Comparison of ENCODE assay signal across 14 cellular contexts in the genomic region with DNA sequence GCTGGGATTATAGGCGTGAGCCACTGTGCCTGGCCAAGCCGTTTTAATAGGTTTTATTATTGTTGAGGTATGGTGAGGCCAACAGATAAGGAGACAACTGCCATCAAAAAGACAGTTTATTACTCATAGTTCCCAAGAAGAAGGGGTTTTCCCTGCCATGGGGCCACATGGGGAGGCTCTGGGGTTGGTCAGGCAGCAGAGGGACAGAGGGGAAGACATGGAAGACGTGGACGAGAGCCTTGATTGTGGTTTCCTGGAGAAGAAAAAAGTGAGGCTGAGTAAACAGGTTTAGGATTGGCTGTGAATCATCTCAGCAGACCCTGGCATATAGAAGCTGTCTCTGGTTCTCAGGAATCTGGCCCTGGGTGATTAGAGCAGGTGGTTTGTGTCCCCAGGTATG.
"Had no signal": no experiment of that assay in that cellular context is flagged by ENCODE, and none has a peak within 500 bp of the region (broad histone marks: within the 10 kb centered on the region; RNA-seq: fewer than 3 reads in every experiment).

No MANE protein-coding gene starts in this region.

- H3K27me3 Mint-ChIP-seq: activated CD8-positive, alpha-beta T cell treated with anti-CD3 and anti-CD28 coated beads for 36 hours; activated naive CD8-positive, alpha-beta T cell had no signal

- H3K4me3 Mint-ChIP-seq: activated CD8-positive, alpha-beta T cell treated with anti-CD3 and anti-CD28 coated beads for 36 hours; activated naive CD8-positive, alpha-beta T cell; activated T-cell treated with anti-CD3 and anti-CD28 coated beads, Interleukin-2, amount 50 U/mL, for 4 hours; endodermal cell; nephron had no signal

- ATAC-seq: activated CD8-positive, alpha-beta T cell treated with anti-CD3 and anti-CD28 coated beads for 36 hours; activated T-cell treated with anti-CD3 and anti-CD28 coated beads, Interleukin-2, amount 50 U/mL, for 4 hours; left cardiac atrium had no signal

- DNase-seq: activated CD4-positive, CD25-positive, alpha-beta regulatory T cell treated with anti-CD3 and anti-CD28 coated beads, Interleukin-2, amount 50 U/mL, for 72 hours; activated CD8-positive, alpha-beta T cell treated with anti-CD3 and anti-CD28 coated beads for 36 hours; activated gamma-delta T cell; activated T-cell treated with anti-CD3 and anti-CD28 coated beads, Interleukin-2, amount 50 U/mL, for 4 hours; amygdala; dorsolateral prefrontal cortex; endodermal cell; foreskin fibroblast; left cardiac atrium; spleen; stimulated activated naive CD4-positive, alpha-beta T cell treated with Interleukin-2 at 50 U/mL for 16 hours; trophoblast cell had no signal

- H3K27ac Mint-ChIP-seq: activated CD8-positive, alpha-beta T cell treated with anti-CD3 and anti-CD28 coated beads for 36 hours; activated naive CD8-positive, alpha-beta T cell; endodermal cell; nephron had no signal

- H3K4me1 Mint-ChIP-seq: endodermal cell, nephron had no signal

- H3K9me3 Mint-ChIP-seq: activated CD8-positive, alpha-beta T cell treated with anti-CD3 and anti-CD28 coated beads for 36 hours; activated T-cell treated with anti-CD3 and anti-CD28 coated beads, Interleukin-2, amount 50 U/mL, for 4 hours; endodermal cell; nephron had no signal
